In the genomic region with DNA sequence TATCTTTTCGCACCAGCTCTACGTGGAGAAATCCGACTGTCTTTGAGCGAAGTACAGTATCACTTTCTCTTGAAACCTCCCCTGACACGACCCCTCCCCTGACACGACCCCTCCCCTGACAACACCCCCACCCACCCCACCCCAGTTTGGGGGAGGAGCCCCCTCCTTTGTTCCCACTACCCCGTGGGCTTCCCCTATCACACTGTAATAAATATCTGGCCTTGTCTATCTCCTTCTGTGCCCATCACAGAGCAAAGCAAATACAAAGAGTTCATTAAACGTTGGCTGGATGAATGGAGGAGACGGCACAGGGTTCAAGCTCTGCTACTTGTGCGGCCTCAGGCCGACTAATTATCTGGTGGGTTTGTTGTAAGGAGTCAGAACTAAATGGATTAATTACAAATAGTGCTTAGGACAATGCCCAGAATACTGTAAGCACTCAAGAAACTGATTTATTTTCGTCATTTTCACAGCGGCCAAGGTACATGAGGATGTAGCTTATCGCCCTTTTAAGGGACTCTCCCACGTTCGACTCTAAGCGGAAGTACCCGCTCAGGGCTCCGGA, we compare ENCODE assay signal across 8 cellular contexts. TPM values are rescaled to one million over a fixed set of nuclear protein-coding genes. Genes with fewer than 3 reads are reported as not detected.
DNase-seq lines count a peak whose midpoint lies in the region; ATAC-seq and TF ChIP-seq lines count a peak whose summit lies in the region.

No MANE protein-coding gene starts in this region.

- no peak for TF ChIP-seq RAD21 in SK-N-SH (IDR thresholded peaks at IDR 0.05; ENCODE audit: low read length)

- H3K36me3 ChIP-seq in SK-N-SH (replicated peaks in 1 of 2; ENCODE audit: control insufficient read depth in 1 of 2, insufficient read depth in 2 of 2, low read length in 1 of 2) (no peaks in the 10 kb centered on the region), fibroblast of lung (ENCODE audit: control insufficient read depth, insufficient read depth, low read length) (no peaks in the 10 kb centered on the region), prostate gland (no peaks in the 10 kb centered on the region)

- H3K27ac ChIP-seq in SK-N-SH (ENCODE audit: low read depth in 2 of 2, low read length in 1 of 2), result peak overlapping the region; percentile 92 to 98
- peak overlapping the region; percentile 95 for H3K27ac ChIP-seq in fibroblast of lung (ENCODE audit: insufficient read depth, low read length)
- H3K27ac ChIP-seq in prostate gland, result peak overlapping the region; percentile 92 to 95

- no peak for TF ChIP-seq CTCF in SK-N-SH (IDR thresholded peaks at IDR 0.05)
- TF ChIP-seq CTCF in fibroblast of lung (conservative IDR thresholded peaks at IDR 0.05 in 1 of 2, IDR thresholded peaks at IDR 0.05 in 1 of 2; ENCODE audit: low read depth in 1 of 2, low read length in 2 of 2), result no peak
- TF ChIP-seq CTCF in prostate gland (IDR thresholded peaks at IDR 0.05), result no peak

- POLR2A ChIA-PET in activated CD4-positive, alpha-beta T cell treated with anti-CD3 and anti-CD28 coated beads for 36 hours (lab: Charles Lee), result interaction anchor here (0.6 to 1.9 kb wide), 7 partner anchors 16 to 370 kb away, joined by 3 to 16 read pairs (median 3); partner anchors contain the start of gene PDXP
- POLR2A ChIA-PET in SK-N-SH (lab: Yijun Ruan, JAX), result interaction anchor here (0.7 to 2.1 kb wide), 11 partner anchors 8 to 330 kb away, joined by 3 to 13 read pairs (median 4); partner anchors contain the start of gene NOL12

- peak overlapping the region; percentile 89 for H3K4me3 Mint-ChIP-seq in activated CD4-positive, alpha-beta T cell treated with anti-CD3 and anti-CD28 coated beads for 36 hours

- H3K79me2 ChIP-seq in SK-N-SH (ENCODE audit: insufficient read depth) (peaks cover 36% of the 10 kb centered on the region), fibroblast of lung (ENCODE audit: control insufficient read depth, insufficient read depth, low read length) (peaks cover 24% of the 10 kb centered on the region)

- H3F3A ChIP-seq in SK-N-SH (replicated peaks; ENCODE audit: insufficient read depth), result peaks cover 14% of the 10 kb centered on the region

- no peaks in the 10 kb centered on the region for H3K27me3 Mint-ChIP-seq in activated CD4-positive, alpha-beta T cell treated with anti-CD3 and anti-CD28 coated beads for 36 hours

- no peaks in the 10 kb centered on the region for H3K9me3 ChIP-seq in SK-N-SH
- no peaks in the 10 kb centered on the region for H3K9me3 ChIP-seq in fibroblast of lung (ENCODE audit: control insufficient read depth, insufficient read depth, low read depth, low read length)
- no peaks in the 10 kb centered on the region for H3K9me3 ChIP-seq in prostate gland

- H3K27me3 ChIP-seq in SK-N-SH (ENCODE audit: insufficient read depth) (no peaks in the 10 kb centered on the region), fibroblast of lung (ENCODE audit: control insufficient read depth, insufficient read depth, low read length) (peaks cover 8% of the 10 kb centered on the region), prostate gland (replicated peaks; ENCODE audit: insufficient read depth) (no peaks in the 10 kb centered on the region)

- H3K4me3 ChIP-seq in SK-N-SH (ENCODE audit: low read depth in 2 of 2, low read length in 1 of 2) (peak overlapping the region; percentile 86 to 91), fibroblast of lung (replicated peaks in 1 of 4; ENCODE audit: control extremely low read depth in 1 of 4, insufficient read depth in 1 of 4, low read depth in 3 of 4, low read length in 4 of 4) (peak overlapping the region; percentile 57 to 96 (median 76)), prostate gland (peak overlapping the region; percentile 77 to 93)

- H3K9me3 Mint-ChIP-seq in activated CD4-positive, alpha-beta T cell treated with anti-CD3 and anti-CD28 coated beads for 36 hours (ENCODE audit: low read depth), result no peaks in the 10 kb centered on the region

- peaks cover 51% of the 10 kb centered on the region for H3K4me1 Mint-ChIP-seq in activated CD4-positive, alpha-beta T cell treated with anti-CD3 and anti-CD28 coated beads for 36 hours

- peak overlapping the region; percentile 99 for H3K27ac Mint-ChIP-seq in activated CD4-positive, alpha-beta T cell treated with anti-CD3 and anti-CD28 coated beads for 36 hours

- H4K20me1 ChIP-seq in SK-N-SH (ENCODE audit: insufficient read depth) (no peaks in the 10 kb centered on the region), fibroblast of lung (ENCODE audit: control insufficient read depth, extremely low read depth, insufficient read depth, low read length) (no peaks in the 10 kb centered on the region)

- no peak for DNase-seq in activated CD4-positive, alpha-beta T cell treated with anti-CD3 and anti-CD28 coated beads for 36 hours
- no peak for DNase-seq in activated CD4-positive, alpha-beta T cell treated with anti-CD3 and anti-CD28 coated beads, Interleukin-2, amount 50 U/mL, for 1 hour
- peak; percentile 67 for DNase-seq in SK-N-SH
- no peak for DNase-seq in fibroblast of lung (ENCODE audit: low read depth in 2 of 2)
- no peak for DNase-seq in prostate gland (ENCODE audit: low spot score)
- DNase-seq in NK-92 (lab: John Stamatoyannopoulos, UW; ENCODE audit: unreplicated experiment), result no peak
- DNase-seq in DMS 273 (lab: John Stamatoyannopoulos, UW; ENCODE audit: unreplicated experiment), result no peak
- no peak for DNase-seq in NCI-H2107 (lab: John Stamatoyannopoulos, UW)

- no peaks in the 10 kb centered on the region for H3K36me3 Mint-ChIP-seq in activated CD4-positive, alpha-beta T cell treated with anti-CD3 and anti-CD28 coated beads for 36 hours (ENCODE audit: low read depth)

- ATAC-seq in activated CD4-positive, alpha-beta T cell treated with anti-CD3 and anti-CD28 coated beads for 36 hours, result peak; percentile 2

- WGBS in SK-N-SH (ENCODE audit: low lambda C conversion rate), result under 1% methylated on average over 19 of the region's 19 CpGs
- 3% methylated on average over 19 of the region's 19 CpGs for WGBS in prostate gland

- TF ChIP-seq POLR2A in prostate gland (IDR thresholded peaks at IDR 0.05), result no peak

- TF ChIP-seq EP300 in SK-N-SH (IDR thresholded peaks at IDR 0.05; ENCODE audit: borderline replicate concordance in 1 of 2, low read depth in 1 of 2, low read length in 1 of 2), result no peak

- intact Hi-C loops in activated CD4-positive, alpha-beta T cell treated with anti-CD3 and anti-CD28 coated beads for 36 hours (cut with DNase I, micrococcal nuclease), result loop anchor here (1.0 to 5.0 kb wide), 24 partner anchors 15 to 1544 kb away; partner anchors contain the start of genes ANKRD54 (in 1 of the 2), C22orf23 (in 1 of the 2), CBX7 (in 1 of the 2) and EIF3D (in 1 of the 2)
- intact Hi-C loops in prostate gland (cut with DNase I), result no loop called here

- H3K9ac ChIP-seq in SK-N-SH (peak overlapping the region; percentile 73), fibroblast of lung (ENCODE audit: insufficient read depth, low read length) (peak overlapping the region; percentile 80)

- no peaks in the 10 kb centered on the region for H3K9me2 ChIP-seq in SK-N-SH

- CTCF ChIA-PET in activated CD4-positive, alpha-beta T cell treated with anti-CD3 and anti-CD28 coated beads for 36 hours (lab: Charles Lee), result interaction anchor here (0.5 to 4.2 kb wide), 21 partner anchors 12 to 730 kb away, joined by 3 to 42 read pairs (median 4); partner anchors contain the start of genes PDXP and SH3BP1
- CTCF ChIA-PET in SK-N-SH (lab: Yijun Ruan, JAX), result interaction anchor here (0.9 to 9.3 kb wide), 21 partner anchors 13 to 197 kb away, joined by 3 to 95 read pairs (median 7); a partner anchor contains a TSS

- H3K4me1 ChIP-seq in SK-N-SH (ENCODE audit: control insufficient read depth in 1 of 2, insufficient read depth in 2 of 2, low read depth in 1 of 2, low read length in 1 of 2) (peaks cover 7 to 26% of the 10 kb centered on the region in 2 experiments; a peak in 1 of 4 replicates), fibroblast of lung (ENCODE audit: control insufficient read depth, extremely low read depth, insufficient read depth, low read length) (peaks cover 3% of the 10 kb centered on the region), prostate gland (replicated peaks) (peaks cover 15% of the 10 kb centered on the region)

- H2AFZ ChIP-seq in SK-N-SH (ENCODE audit: low read depth), result peak overlapping the region; percentile 87
- peak overlapping the region; percentile 76 for H2AFZ ChIP-seq in fibroblast of lung (ENCODE audit: low read length)

- H3K4me2 ChIP-seq in SK-N-SH, result peak overlapping the region; percentile 91
- peak overlapping the region; percentile 66 for H3K4me2 ChIP-seq in fibroblast of lung (ENCODE audit: extremely low read depth, insufficient read depth, low read length)

RNA-seq across cellular contexts. Expression of gene GGA1, which starts 0.6 kb away (rescaled TPM):
- total RNA-seq in activated CD4-positive, alpha-beta T cell treated with anti-CD3 and anti-CD28 coated beads for 36 hours, result 10 to 100 TPM; 55.4 to 66.6 TPM
- polyA plus RNA-seq in SK-N-SH (2012; rRNA removed) (81.1 and 99.4 TPM in 2 replicates), fibroblast of lung (18.0 and 23.1 TPM in 2 replicates)
- polyA plus RNA-seq in SK-N-SH (2012; cell fraction: cytosol; rRNA removed), result 26.3 and 38.0 TPM in 2 replicates
- polyA plus RNA-seq in SK-N-SH (2012; cell fraction: nucleus; rRNA removed), result 424 and 495 TPM in 2 replicates
- total RNA-seq in fibroblast of lung (24.7 and 27.9 TPM in 2 replicates), prostate gland (100 to 1,000 TPM in 1 of 2 donors, 10 to 100 TPM in 1; 43.9 to 146 TPM)
- polyA plus RNA-seq in fibroblast of lung (2012), result 17.3 and 21.9 TPM in 2 replicates
- 17.6 and 35.7 TPM in 2 replicates for polyA minus RNA-seq in fibroblast of lung (ENCODE audit: low replicate concordance)

RNA-seq across cellular contexts. Expression of gene LGALS2, which starts 28.1 kb away (rescaled TPM):
- not detected for total RNA-seq in activated CD4-positive, alpha-beta T cell treated with anti-CD3 and anti-CD28 coated beads for 36 hours
- polyA plus RNA-seq in SK-N-SH (2012; rRNA removed) (not detected in 2 replicates), fibroblast of lung (0.19 TPM in 1 of 2 replicates, not detected in the other)
- polyA plus RNA-seq in SK-N-SH (2012; cell fraction: cytosol; rRNA removed), result not detected in 2 replicates
- not detected in 2 replicates for polyA plus RNA-seq in SK-N-SH (2012; cell fraction: nucleus; rRNA removed)
- total RNA-seq in fibroblast of lung (not detected in 2 replicates), prostate gland (not detected)
- not detected in 2 replicates for polyA plus RNA-seq in fibroblast of lung (2012)
- not detected in 2 replicates for polyA minus RNA-seq in fibroblast of lung (ENCODE audit: low replicate concordance)

RNA-seq across cellular contexts. Expression of gene SH3BP1, which starts 31.5 kb away (rescaled TPM):
- total RNA-seq in activated CD4-positive, alpha-beta T cell treated with anti-CD3 and anti-CD28 coated beads for 36 hours, result 10 to 100 TPM; 86.5 to 98.2 TPM
- polyA plus RNA-seq in SK-N-SH (2012; rRNA removed), result 8.6 and 8.9 TPM in 2 replicates
- polyA plus RNA-seq in SK-N-SH (2012; cell fraction: cytosol; rRNA removed), result 5.9 and 10.2 TPM in 2 replicates
- 28.2 and 29.7 TPM in 2 replicates for polyA plus RNA-seq in SK-N-SH (2012; cell fraction: nucleus; rRNA removed)
- total RNA-seq in fibroblast of lung, result 3.1 and 6.2 TPM in 2 replicates
- 2.9 and 5.5 TPM in 2 replicates for polyA plus RNA-seq in fibroblast of lung
- 7.7 and 15.2 TPM in 2 replicates for polyA plus RNA-seq in fibroblast of lung (2012)
- 15.3 and 34.4 TPM in 2 replicates for polyA minus RNA-seq in fibroblast of lung (ENCODE audit: low replicate concordance)
- 10 to 100 TPM; 10.9 to 12.0 TPM for total RNA-seq in prostate gland

RNA-seq across cellular contexts. Expression of gene CDC42EP1, which starts 47.7 kb away (rescaled TPM):
- total RNA-seq in activated CD4-positive, alpha-beta T cell treated with anti-CD3 and anti-CD28 coated beads for 36 hours, result under 1 TPM; 0.83 to 0.87 TPM
- polyA plus RNA-seq in SK-N-SH (2012; rRNA removed) (11.5 and 24.9 TPM in 2 replicates), fibroblast of lung (10.4 and 10.6 TPM in 2 replicates)
- polyA plus RNA-seq in SK-N-SH (2012; cell fraction: cytosol; rRNA removed), result 8.9 and 15.8 TPM in 2 replicates
- 14.2 and 19.4 TPM in 2 replicates for polyA plus RNA-seq in SK-N-SH (2012; cell fraction: nucleus; rRNA removed)
- total RNA-seq in fibroblast of lung (11.8 and 17.2 TPM in 2 replicates), prostate gland (10 to 100 TPM; 28.6 to 97.0 TPM)
- polyA plus RNA-seq in fibroblast of lung (2012), result 63.6 and 69.7 TPM in 2 replicates
- polyA minus RNA-seq in fibroblast of lung (ENCODE audit: low replicate concordance), result 72.6 and 80.2 TPM in 2 replicates

RNA-seq across cellular contexts. Expression of gene PDXP, which starts 50.5 kb away (rescaled TPM):
- total RNA-seq in activated CD4-positive, alpha-beta T cell treated with anti-CD3 and anti-CD28 coated beads for 36 hours, result 10 to 100 TPM; 35.8 to 37.8 TPM
- polyA plus RNA-seq in SK-N-SH (2012; rRNA removed), result 22.5 and 24.5 TPM in 2 replicates
- polyA plus RNA-seq in SK-N-SH (2012; cell fraction: cytosol; rRNA removed), result 13.3 and 20.5 TPM in 2 replicates
- polyA plus RNA-seq in SK-N-SH (2012; cell fraction: nucleus; rRNA removed), result 7.5 and 7.9 TPM in 2 replicates
- 4.0 and 5.1 TPM in 2 replicates for total RNA-seq in fibroblast of lung
- polyA plus RNA-seq in fibroblast of lung, result 7.9 and 14.7 TPM in 2 replicates
- polyA plus RNA-seq in fibroblast of lung (2012), result 6.9 and 16.5 TPM in 2 replicates
- 14.5 and 15.0 TPM in 2 replicates for polyA minus RNA-seq in fibroblast of lung (ENCODE audit: low replicate concordance)
- total RNA-seq in prostate gland, result 10 to 100 TPM; 12.9 to 87.8 TPM

Comparison
In these comparisons a context has a peak if more than half of its experiments do, and no peak if none do; other contexts are left out.
1. RNA of gene SH3BP1, which starts 31.5 kb away (total RNA-seq): 86.5 to 98.2 TPM in activated CD4-positive, alpha-beta T cell treated with anti-CD3 and anti-CD28 coated beads for 36 hours; 10.9 to 12.0 TPM in prostate gland and 3.1 to 6.2 TPM in fibroblast of lung; every median in the first group is over 4 times any median in the second.
2. Peak in every context shown above with its lines, with median percentiles within 50 percentile points of each other: H3K27ac ChIP-seq and H3K4me3 ChIP-seq.